Comparison of ENCODE assay signal across 13 cellular contexts in genomic region chr18:48962857-48963554, GRCh38. TPM values are rescaled to one million over a fixed set of nuclear protein-coding genes. Genes with fewer than 3 reads are reported as not detected.
A peak's percentile ranks its signal among the peaks of the same experiment; 100 is the strongest.
DNase-seq lines count a peak whose midpoint lies in the region; ATAC-seq and TF ChIP-seq lines count a peak whose summit lies in the region.
"Had no signal": no experiment of that assay in that cellular context is flagged by ENCODE, and none has a peak within 500 bp of the region (broad histone marks: within the 10 kb centered on the region; RNA-seq: fewer than 3 reads in every experiment).

No MANE protein-coding gene starts in this region.

- no peak overlapping the region for H3K4me2 ChIP-seq in neuronal stem cell (ENCODE audit: insufficient read depth, low read length, poor library complexity, severe bottlenecking)

- no peak overlapping the region for H3K4me3 ChIP-seq in AG10803 (ENCODE audit: low read length)
- no peak overlapping the region for H3K4me3 ChIP-seq in neuronal stem cell (ENCODE audit: low read length in 2 of 2)
- H3K4me3 ChIP-seq: prostate gland had no signal

- POLR2A ChIA-PET in T-cell (lab: Charles Lee), result interaction anchor here in 1 of 2 donors (1.3 kb wide), 1 partner anchor 21 kb away, joined by 3 read pairs; no protein-coding TSS in a partner anchor

- WGBS in neuronal stem cell (ENCODE audit: extremely low coverage in 2 of 2, insufficient read length in 2 of 2, insufficient replicate concordance in 1 of 2), 2 donors, result no CpG with 5 or more reads among the region's 9 CpGs

- H3K9me3 Mint-ChIP-seq in T-cell, result no peaks in the 10 kb centered on the region
- H3K9me3 Mint-ChIP-seq: activated T-cell treated with anti-CD3 and anti-CD28 coated beads, Interleukin-2, amount 50 U/mL, for 24 hours had no signal

- no peak overlapping the region for H2BK15ac ChIP-seq in neuronal stem cell (ENCODE audit: low read length)

- H3K4me1 Mint-ChIP-seq in T-cell, result peaks cover 10 to 12% (median 11%) of the 10 kb centered on the region in 3 donors

- H3K27me3 ChIP-seq in neuronal stem cell (ENCODE audit: control insufficient read depth in 3 of 3, insufficient read depth in 3 of 3, low read depth in 1 of 3, low read length in 3 of 3), result peaks cover 0 to 4% (median 3%) of the 10 kb centered on the region in 3 experiments

- H4K91ac ChIP-seq in neuronal stem cell (ENCODE audit: low read depth, low read length, poor library complexity), result no peak overlapping the region

- H2BK120ac ChIP-seq in neuronal stem cell (ENCODE audit: low read depth, low read length), result no peak overlapping the region

- H3K18ac ChIP-seq in neuronal stem cell (ENCODE audit: low read length), result no peak overlapping the region

- H3K27ac Mint-ChIP-seq in T-cell, result no peak overlapping the region
- H3K27ac Mint-ChIP-seq: activated T-cell treated with anti-CD3 and anti-CD28 coated beads, Interleukin-2, amount 50 U/mL, for 24 hours had no signal

- H3K23ac ChIP-seq in neuronal stem cell (ENCODE audit: low read depth, low read length, poor library complexity), result no peak overlapping the region

- no peaks in the 10 kb centered on the region for H3K79me1 ChIP-seq in neuronal stem cell (ENCODE audit: low read depth, low read length)

- H3K14ac ChIP-seq in neuronal stem cell (ENCODE audit: low read length), result no peak overlapping the region

- no peak overlapping the region for H3K9ac ChIP-seq in neuronal stem cell (ENCODE audit: low read depth, low read length, poor library complexity)

- H3K27ac ChIP-seq in neuronal stem cell (replicated peaks; ENCODE audit: low read length), result no peak overlapping the region
- H3K27ac ChIP-seq: prostate gland had no signal

- DNase-seq in AG10803 (ENCODE audit: low read depth) (peak; percentile 87), T-cell (peak in 4 of 34 experiments; percentile 15 to 20 (median 16)), fibroblast of peridontal ligament (ENCODE audit: extremely low read depth) (peak; percentile 60), neuronal stem cell (ENCODE audit: low spot score) (no peak), T-helper 1 cell (no peak), mucosa of gallbladder (ENCODE audit: low spot score) (no peak)
- DNase-seq: activated T-cell treated with anti-CD3 and anti-CD28 coated beads, Interleukin-2, amount 50 U/mL, for 24 hours; EL; NCI-H1092; NCI-H510A had no signal

- no peak overlapping the region for H2AK5ac ChIP-seq in neuronal stem cell (ENCODE audit: low read depth, low read length)

- no peak overlapping the region for H2BK12ac ChIP-seq in neuronal stem cell (ENCODE audit: low read length)

- no peaks in the 10 kb centered on the region for H3K36me3 Mint-ChIP-seq in T-cell

- H3K9me3 ChIP-seq in neuronal stem cell (replicated peaks in 1 of 2; ENCODE audit: control insufficient read depth in 2 of 2, insufficient read depth in 1 of 2, low read depth in 1 of 2, low read length in 2 of 2), result no peaks in the 10 kb centered on the region
- H3K9me3 ChIP-seq: prostate gland had no signal

- H3K4me1 ChIP-seq in neuronal stem cell (ENCODE audit: control insufficient read depth in 2 of 2, insufficient read depth in 1 of 2, low read depth in 1 of 2, low read length in 2 of 2), result peaks cover 9 to 13% of the 10 kb centered on the region in 2 donors
- H3K4me1 ChIP-seq: prostate gland had no signal

- ATAC-seq in T-cell (replicated peaks in 1 of 4) (peak; percentile 68 to 93 (median 72)), HG02970 (IDR thresholded peaks at IDR 0.05; ENCODE audit: low FRiP score, unreplicated experiment) (no peak), HG02870 (IDR thresholded peaks at IDR 0.05; ENCODE audit: unreplicated experiment) (no peak)

- CTCF ChIA-PET in T-cell (lab: Charles Lee), result interaction anchor here in 1 of 2 donors (1.2 kb wide), 1 partner anchor 10 kb away, joined by 9 read pairs; no protein-coding TSS in a partner anchor

- H3K36me3 ChIP-seq in neuronal stem cell (replicated peaks in 1 of 2; ENCODE audit: control insufficient read depth in 2 of 2, insufficient read depth in 2 of 2, low read length in 2 of 2), result no peaks in the 10 kb centered on the region
- H3K36me3 ChIP-seq: prostate gland had no signal

- H4K8ac ChIP-seq in neuronal stem cell (ENCODE audit: low read depth, low read length), result no peak overlapping the region

- no peak overlapping the region for H3K4me3 Mint-ChIP-seq in T-cell
- H3K4me3 Mint-ChIP-seq: activated T-cell treated with anti-CD3 and anti-CD28 coated beads, Interleukin-2, amount 50 U/mL, for 24 hours had no signal

- H2BK5ac ChIP-seq in neuronal stem cell (ENCODE audit: low read length), result no peak overlapping the region

- peak; percentile 39 for TF ChIP-seq CTCF in AG10803 (conservative IDR thresholded peaks at IDR 0.05; ENCODE audit: low read length)

- H3K4ac ChIP-seq in neuronal stem cell (ENCODE audit: low read length), result no peak overlapping the region

- peaks cover 0 to 5% of the 10 kb centered on the region in 2 donors for H3K27me3 Mint-ChIP-seq in T-cell
- H3K27me3 Mint-ChIP-seq: activated T-cell treated with anti-CD3 and anti-CD28 coated beads, Interleukin-2, amount 50 U/mL, for 24 hours had no signal

- H2AFZ ChIP-seq in neuronal stem cell (ENCODE audit: low read length), result peak overlapping the region; percentile 45

RNA-seq across cellular contexts. Expression of gene SMAD7, which starts 12.2 kb away (rescaled TPM):
- 100 to 1,000 TPM in 1 of 5 donors, 10 to 100 TPM in 4; 28.5 to 138 (median 57.7) TPM for total RNA-seq in T-cell
- polyA plus RNA-seq in neuronal stem cell (2013, experiment 1 of 2), result 0.57 TPM
- polyA plus RNA-seq in neuronal stem cell (2013, experiment 2 of 2), result 0.79 TPM
- total RNA-seq in mucosa of gallbladder, result 20.0 TPM

Comparison
In these comparisons a context has a peak if more than half of its experiments do, and no peak if none do; other contexts are left out.
1. DNase-seq: peak in AG10803 (single experiment) and fibroblast of peridontal ligament (single experiment); none in neuronal stem cell (single experiment), T-helper 1 cell (0 of 5) and mucosa of gallbladder (single experiment).
2. ATAC-seq: peak in T-cell (4 of 4); none in HG02970 (single experiment) and HG02870 (single experiment).